ENCODE assay signal across 20 cellular contexts in genomic region chr4:16021804-16022560, GRCh38. TPM values are rescaled to one million over a fixed set of nuclear protein-coding genes. Genes with fewer than 3 reads are reported as not detected.
DNase-seq lines count a peak whose midpoint lies in the region; ATAC-seq and TF ChIP-seq lines count a peak whose summit lies in the region.
"Had no signal": no experiment of that assay in that cellular context is flagged by ENCODE, and none has a peak within 500 bp of the region (broad histone marks: within the 10 kb centered on the region; RNA-seq: fewer than 3 reads in every experiment).

No MANE protein-coding gene starts in this region.

- no peak for DNase-seq in Right ventricle myocardium inferior (ENCODE audit: missing footprints)
- DNase-seq in cardiac septum (ENCODE audit: low spot score): no peak
- no peak for DNase-seq in left ventricle myocardium superior
- peak; percentile 13 for DNase-seq in pulmonary artery endothelial cell (ENCODE audit: low read depth, low spot score)
- DNase-seq in NCI-H524 treated with DMSO at 0.1 percent for 48 hours (lab: John Stamatoyannopoulos, UW): no peak
- no peak for DNase-seq in NCI-H2227 (lab: John Stamatoyannopoulos, UW; ENCODE audit: unreplicated experiment)
- DNase-seq: AML-193; CD4-positive, alpha-beta T cell; DMS153; DMS79; GDM1; HCEC 1CT; HFFc6 had no signal

- no peak overlapping the region for H3K4me3 ChIP-seq in HEK293 (ENCODE audit: low read depth, low read length)
- H3K4me3 ChIP-seq: A549, GM23338 had no signal

- H3K9me3 ChIP-seq in HEK293 (ENCODE audit: control insufficient read depth, insufficient read depth, low read depth, low read length): no peaks in the 10 kb centered on the region
- H3K9me3 ChIP-seq: A549 had no signal

- peak; percentile 54 for ATAC-seq in Right ventricle myocardium inferior
- peak; percentile 76 for ATAC-seq in left ventricle myocardium superior
- ATAC-seq in HG02870 (IDR thresholded peaks at IDR 0.05; ENCODE audit: unreplicated experiment): no peak
- ATAC-seq: A549, GM23338 had no signal

- TF ChIP-seq CTCF in HEK293 (tag by site-specific recombination; IDR thresholded peaks at IDR 0.05): no peak

- no peaks in the 10 kb centered on the region for H3K4me1 ChIP-seq in HEK293 (ENCODE audit: control insufficient read depth, insufficient read depth, low read length)
- H3K4me1 ChIP-seq: A549 had no signal

- POLR2A ChIA-PET in HEK293 (lab: Yijun Ruan, JAX): no interaction called here

- intact Hi-C loops in Right ventricle myocardium inferior (cut with DNase I): no loop called here
- intact Hi-C loops in cardiac septum (cut with DNase I): no loop called here
- intact Hi-C loops in left ventricle myocardium superior (cut with micrococcal nuclease): no loop called here

- no peaks in the 10 kb centered on the region for H3K36me3 ChIP-seq in HEK293 (ENCODE audit: control insufficient read depth in 2 of 2, insufficient read depth in 1 of 2, low read length in 2 of 2)

- CTCF ChIA-PET in HEK293 (lab: Yijun Ruan, JAX): no interaction called here

- H3K27ac ChIP-seq in HEK293 (ENCODE audit: extremely low read depth, low read depth, low read length): no peak overlapping the region
- H3K27ac ChIP-seq: 22Rv1, A549, C4-2B had no signal

TF ChIP-seq in HEK293, 187 proteins besides CTCF, POLR2A, EP300 and RAD21:
- TF ChIP-seq ZNF366 (tag by site-specific recombination; conservative IDR thresholded peaks at IDR 0.05): peak; percentile 37; the same call in 1 of the 2 replicates
- TF ChIP-seq ZNF449 (tag by site-specific recombination; IDR thresholded peaks at IDR 0.05): no peak
- no peak for TF ChIP-seq ZNF785 (tag by site-specific recombination; IDR thresholded peaks at IDR 0.05)

RNA-seq across cellular contexts. Expression of gene FGFBP2, which starts 59.0 kb away (rescaled TPM):
- total RNA-seq in Right ventricle myocardium inferior (2.7 TPM), cardiac septum (2.6 TPM), left ventricle myocardium superior (0.79 TPM), pulmonary artery endothelial cell (not detected in 2 replicates)
- total RNA-seq: Daoy, HFFc6 had no signal
